In the genomic region with DNA sequence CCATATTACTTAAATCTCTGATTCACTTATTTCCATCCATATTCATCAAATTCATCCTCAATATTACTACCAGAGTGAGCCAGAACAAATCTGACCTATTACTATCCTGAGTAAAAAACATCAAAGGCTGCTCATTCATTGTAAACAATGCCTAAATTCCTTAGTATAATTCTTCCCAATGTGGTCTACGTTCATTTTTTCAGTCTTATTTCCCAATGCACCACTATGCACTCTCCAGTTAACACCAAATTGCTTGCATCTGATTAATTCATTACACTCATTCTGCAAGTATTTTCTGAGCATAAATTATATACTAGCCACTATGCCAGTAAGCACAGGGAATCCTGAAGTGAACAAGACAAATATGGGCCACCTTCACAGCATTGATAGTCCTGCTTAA, we compare ENCODE assay signal across 1 cellular context.
TF ChIP-seq lines count a peak whose summit lies in the region.

No MANE protein-coding gene starts in this region.

TF ChIP-seq in HCT116, 20 proteins besides CTCF, POLR2A, EP300 and RAD21 (continued from another document):
- TF ChIP-seq ZBTB33 (IDR thresholded peaks at IDR 0.05; ENCODE audit: extremely low read depth, insufficient replicate concordance, low read length): no peak
- TF ChIP-seq EZH2phosphoT487 (IDR thresholded peaks at IDR 0.05; ENCODE audit: borderline replicate concordance): no peak
